26 cellular contexts compared by ENCODE assay signal in the genomic region with DNA sequence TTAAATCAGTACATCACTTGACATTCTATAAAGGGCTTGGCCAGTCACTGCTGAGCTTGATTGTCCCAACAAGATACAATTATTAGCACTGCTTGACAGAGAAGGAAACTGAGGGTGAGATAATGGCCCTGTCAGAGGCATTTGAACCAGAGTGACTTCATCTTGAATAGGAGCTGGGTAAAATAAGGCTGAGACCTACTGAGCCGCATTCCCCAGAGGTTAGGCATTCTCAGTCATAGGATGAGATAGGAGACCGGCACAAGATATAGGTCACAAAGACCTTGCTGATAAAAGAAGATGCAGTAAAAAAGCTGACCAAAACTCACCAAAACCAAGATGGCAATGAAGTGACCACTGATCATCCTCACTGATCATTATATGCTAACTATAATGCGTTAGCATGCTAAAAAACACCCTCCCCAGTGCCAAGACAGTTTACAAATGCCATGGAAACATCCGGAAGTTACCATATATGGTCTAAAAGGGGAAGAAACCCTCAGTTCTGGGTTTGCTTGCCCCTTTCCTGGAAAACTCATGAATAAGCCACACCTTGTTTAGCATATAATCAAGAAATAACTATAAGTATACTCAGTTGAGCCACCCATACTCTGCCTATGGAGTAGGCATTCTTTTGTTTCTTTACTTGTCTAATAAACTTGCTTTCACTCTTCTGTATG.
DNase-seq lines count a peak whose midpoint lies in the region; ATAC-seq and TF ChIP-seq lines count a peak whose summit lies in the region.
"Had no signal": no experiment of that assay in that cellular context is flagged by ENCODE, and none has a peak within 500 bp of the region (broad histone marks: within the 10 kb centered on the region; RNA-seq: fewer than 3 reads in every experiment).

No MANE protein-coding gene starts in this region.

- DNase-seq in OCI-M1 (lab: John Stamatoyannopoulos, UW) (peak; percentile 52), endodermal cell (no peak), naive B cell (no peak), testis (no peak), retina (no peak), NCI-H146 (lab: John Stamatoyannopoulos, UW) (no peak)
- DNase-seq: 8988T, EL, GF-D8, H7, HFFc6, MM.1S, NCI-H1105 treated with DMSO at 0.1 percent for 48 hours, NCI-H1694, NCI-H2081 treated with DMSO at 0.1 percent for 48 hours, NCI-H2171 treated with DMSO at 0.1 percent for 48 hours, NCI-H446, NCI-H526, RPMI8226, SHP77 had no signal

- ATAC-seq in naive B cell (ENCODE audit: low read depth in 2 of 2): no peak
- ATAC-seq in GM19035 (IDR thresholded peaks at IDR 0.05; ENCODE audit: unreplicated experiment): no peak
- ATAC-seq: HepG2, K562 had no signal

- TF ChIP-seq CTCF in endodermal cell (conservative IDR thresholded peaks at IDR 0.05) (no peak), testis (IDR thresholded peaks at IDR 0.05) (no peak)

- no peak overlapping the region for H3K27ac ChIP-seq in BLaER1 treated with 17β-estradiol and CSF1 and Interleukin-3, amounts not matched to agents 10 nM and 100 nM
- no peak overlapping the region for H3K27ac ChIP-seq in endodermal cell (ENCODE audit: low read depth, low read length)
- no peak overlapping the region for H3K27ac ChIP-seq in testis
- H3K27ac ChIP-seq: HL-60 had no signal

- H3K36me3 Mint-ChIP-seq in endodermal cell (ENCODE audit: low read depth) (no peaks in the 10 kb centered on the region), naive B cell (peaks cover 0 to 5% of the 10 kb centered on the region in 2 donors)
- H3K36me3 Mint-ChIP-seq: CD14-positive monocyte had no signal

- peaks cover 0 to 35% (median 8%) of the 10 kb centered on the region in 11 experiments; a peak in 10 of 22 replicates for H3K9me3 ChIP-seq in BLaER1 treated with 17β-estradiol and CSF1 and Interleukin-3, amounts not matched to agents 10 nM and 100 nM (replicated peaks in 1 of 11)
- H3K9me3 ChIP-seq in endodermal cell (ENCODE audit: control insufficient read depth, low read length) (peaks cover 8% of the 10 kb centered on the region), testis (no peaks in the 10 kb centered on the region)

- peaks cover 8% of the 10 kb centered on the region for H3K9me3 Mint-ChIP-seq in endodermal cell
- H3K9me3 Mint-ChIP-seq in naive B cell: peaks cover 0 to 1% (median 0%) of the 10 kb centered on the region in 7 donors

- peaks cover 12 to 74% (median 45%) of the 10 kb centered on the region in 10 experiments; a peak in 19 of 20 replicates for H3K4me1 ChIP-seq in BLaER1 treated with 17β-estradiol and CSF1 and Interleukin-3, amounts not matched to agents 10 nM and 100 nM
- H3K4me1 ChIP-seq in endodermal cell (ENCODE audit: control insufficient read depth, insufficient read depth, low read length): peaks cover 12% of the 10 kb centered on the region
- H3K4me1 ChIP-seq in testis: no peaks in the 10 kb centered on the region

- H3K36me3 ChIP-seq in BLaER1 treated with 17β-estradiol and CSF1 and Interleukin-3, amounts not matched to agents 10 nM and 100 nM: no peaks in the 10 kb centered on the region
- no peaks in the 10 kb centered on the region for H3K36me3 ChIP-seq in endodermal cell (ENCODE audit: control insufficient read depth, insufficient read depth, low read length)
- no peaks in the 10 kb centered on the region for H3K36me3 ChIP-seq in testis (ENCODE audit: low read depth, missing control alignments)

- TF ChIP-seq POLR2A in testis (IDR thresholded peaks at IDR 0.05): no peak

- intact Hi-C loops in testis (cut with DNase I; ENCODE audit: low total_unique reads): no loop called here

- H3K27ac Mint-ChIP-seq in endodermal cell (peak overlapping the region; percentile 78), naive B cell (no peak overlapping the region)
- H3K27ac Mint-ChIP-seq: CD14-positive monocyte, HFFc6 had no signal

- H3K4me1 Mint-ChIP-seq in endodermal cell (peaks cover 38% of the 10 kb centered on the region), naive B cell (peaks cover 74 to 90% (median 76%) of the 10 kb centered on the region in 3 donors)

- peaks cover 2% of the 10 kb centered on the region for H3K27me3 Mint-ChIP-seq in endodermal cell (ENCODE audit: insufficient read depth)
- no peaks in the 10 kb centered on the region for H3K27me3 Mint-ChIP-seq in naive B cell

- 75 to 86% methylated on average over 1 to 4 of the region's 4 CpGs for WGBS in endodermal cell (ENCODE audit: insufficient coverage in 1 of 2, insufficient read length in 1 of 2), 2 experiments
- WGBS in testis, 2 donors: 82 to 89% methylated on average over 4 of the region's 4 CpGs

- H3K27me3 ChIP-seq in BLaER1 treated with 17β-estradiol and CSF1 and Interleukin-3, amounts not matched to agents 10 nM and 100 nM: no peaks in the 10 kb centered on the region
- no peaks in the 10 kb centered on the region for H3K27me3 ChIP-seq in endodermal cell (ENCODE audit: control insufficient read depth, insufficient read depth, low read length, poor library complexity, severe bottlenecking)
- H3K27me3 ChIP-seq in testis: no peaks in the 10 kb centered on the region

- no peak overlapping the region for H3K4me3 Mint-ChIP-seq in endodermal cell
- peak overlapping the region in 5 of 8 donors; percentile 52 to 86 (median 60) for H3K4me3 Mint-ChIP-seq in naive B cell
- H3K4me3 Mint-ChIP-seq: CD14-positive monocyte, HFFc6 had no signal

- H3K9ac ChIP-seq in BLaER1 treated with 17β-estradiol and CSF1 and Interleukin-3, amounts not matched to agents 10 nM and 100 nM: no peak overlapping the region
- H3K9ac ChIP-seq in endodermal cell (ENCODE audit: extremely low read depth, low read length, poor library complexity, severe bottlenecking): no peak overlapping the region

- no peaks in the 10 kb centered on the region for H4K20me1 ChIP-seq in BLaER1 treated with 17β-estradiol and CSF1 and Interleukin-3, amounts not matched to agents 10 nM and 100 nM

- peak overlapping the region in 7 of 11 experiments; percentile 6 to 64 (median 40); a peak in 13 of 22 replicates for H3K4me2 ChIP-seq in BLaER1 treated with 17β-estradiol and CSF1 and Interleukin-3, amounts not matched to agents 10 nM and 100 nM

- no peak overlapping the region for H3K4me3 ChIP-seq in BLaER1 treated with 17β-estradiol and CSF1 and Interleukin-3, amounts not matched to agents 10 nM and 100 nM
- H3K4me3 ChIP-seq in endodermal cell (ENCODE audit: low read length) (no peak overlapping the region), testis (no peak overlapping the region)
- H3K4me3 ChIP-seq: K562 had no signal
